Comparison of ENCODE assay signal across 1 cellular context in genomic region chr7:135602304-135602703, GRCh38.
A peak's percentile ranks its signal among the peaks of the same experiment; 100 is the strongest.
TF ChIP-seq lines count a peak whose summit lies in the region.

No MANE protein-coding gene starts in this region.

TF ChIP-seq in K562, 482 proteins besides CTCF, POLR2A, EP300 and RAD21 (continued from another document):
- TF ChIP-seq IRF1 (CRISPR knock-in tag; IDR thresholded peaks at IDR 0.05; ENCODE audit: borderline replicate concordance) (no peak), CEBPB (tag; IDR thresholded peaks at IDR 0.05) (peak; percentile 78), GTF2E2 (tag; IDR thresholded peaks at IDR 0.05) (no peak), PRDM10 (IDR thresholded peaks at IDR 0.05; ENCODE audit: partially characterized antibody) (no peak), ZNF316 (IDR thresholded peaks at IDR 0.05) (peak; percentile 54), NFE2 (IDR thresholded peaks at IDR 0.05; ENCODE audit: low read depth) (peak; percentile 36; the same call in 1 of the 2 replicates), PHF21A (IDR thresholded peaks at IDR 0.05; ENCODE audit: borderline replicate concordance, low read depth) (no peak), LEF1 (IDR thresholded peaks at IDR 0.05) (no peak), EWSR1 (IDR thresholded peaks at IDR 0.05; ENCODE audit: borderline replicate concordance, low read depth, partially characterized antibody) (no peak), NFE2L1 (tag; IDR thresholded peaks at IDR 0.05; ENCODE audit: borderline replicate concordance, low read depth) (no peak), TBL1XR1 (IDR thresholded peaks at IDR 0.05; ENCODE audit: low read length in 2 of 2) (no peak), FOXA3 (CRISPR knock-in tag; conservative IDR thresholded peaks at IDR 0.05 in 1 of 2, IDR thresholded peaks at IDR 0.05 in 1 of 2) (no peak), CBFA2T3 (IDR thresholded peaks at IDR 0.05) (no peak), ZBTB5 (IDR thresholded peaks at IDR 0.05) (no peak), TFAM (CRISPR knock-in tag; conservative IDR thresholded peaks at IDR 0.05) (no peak), HDGF (IDR thresholded peaks at IDR 0.05) (no peak), TCF3 (CRISPR knock-in tag; IDR thresholded peaks at IDR 0.05) (no peak), NONO (IDR thresholded peaks at IDR 0.05; ENCODE audit: low read depth in 2 of 2, low read length in 1 of 2) (no peak), MECOM (CRISPR knock-in tag; IDR thresholded peaks at IDR 0.05) (no peak), ZNF347 (CRISPR knock-in tag; IDR thresholded peaks at IDR 0.05; ENCODE audit: low read depth) (no peak), RUNX1 (IDR thresholded peaks at IDR 0.05; ENCODE audit: low read depth) (no peak), NFIC (IDR thresholded peaks at IDR 0.05) (no peak), MBD2 (IDR thresholded peaks at IDR 0.05; ENCODE audit: borderline replicate concordance, low read depth) (no peak), ZNF583 (CRISPR knock-in tag; IDR thresholded peaks at IDR 0.05) (no peak), SRSF7 (optimal IDR thresholded peaks at IDR 0.05; ENCODE audit: low read depth, low read length) (no peak), POLR2AphosphoS5 (IDR thresholded peaks at IDR 0.05; ENCODE audit: control insufficient read depth, insufficient read depth, low read depth, low read length) (no peak), RREB1 (CRISPR knock-in tag; IDR thresholded peaks at IDR 0.05) (no peak), CHD4 (IDR thresholded peaks at IDR 0.05; ENCODE audit: insufficient read depth, insufficient replicate concordance, low read depth, low read length, poor library complexity, severe bottlenecking) (no peak), GABPB1 (CRISPR knock-in tag; IDR thresholded peaks at IDR 0.05) (no peak), PTBP1 (IDR thresholded peaks at IDR 0.05; ENCODE audit: low read depth, low read length) (no peak), C11orf30 (IDR thresholded peaks at IDR 0.05; ENCODE audit: low read depth) (peak; percentile 29; the same call in 1 of the 2 replicates), KAT2B (IDR thresholded peaks at IDR 0.05; ENCODE audit: low read depth, low read length) (no peak), HDAC2 (IDR thresholded peaks at IDR 0.05) (no peak), BDP1 (IDR thresholded peaks at IDR 0.05; ENCODE audit: insufficient read depth, insufficient read length) (no peak), HMG20B (CRISPR knock-in tag; IDR thresholded peaks at IDR 0.05) (no peak), ARID3B (CRISPR knock-in tag; IDR thresholded peaks at IDR 0.05; ENCODE audit: borderline replicate concordance) (no peak)
